7 cellular contexts compared by ENCODE assay signal in genomic region chr6:154448448-154449096, GRCh38.
DNase-seq lines count a peak whose midpoint lies in the region; ATAC-seq and TF ChIP-seq lines count a peak whose summit lies in the region.

No MANE protein-coding gene starts in this region.

- DNase-seq in HCEC 1CT (peak; percentile 75), SK-MEL-5 (ENCODE audit: low read depth, low spot score) (peak; percentile 22), left cardiac atrium (no peak), stomach (no peak)
- no peak for DNase-seq in activated T-cell treated with anti-CD3 and anti-CD28 coated beads, Interleukin-2, amount 50 U/mL, for 24 hours
- DNase-seq in stimulated activated CD8-positive, alpha-beta memory T cell treated with anti-CD3 and anti-CD28 coated beads, Interleukin-4, amount 100 ng/mL, for 48 hours: no peak
- DNase-seq in CD4-positive, alpha-beta T cell: no peak

- in situ Hi-C loops in SK-MEL-5 (cut with HindIII; ENCODE audit: low pct_unique_long_range_greater_than_20kb, low sequenced_read_pairs): no loop called here

- TF ChIP-seq POLR2A in stomach (IDR thresholded peaks at IDR 0.05): no peak

- peak; percentile 21 for TF ChIP-seq EP300 in stomach (IDR thresholded peaks at IDR 0.05)

- TF ChIP-seq CTCF in stomach (IDR thresholded peaks at IDR 0.05): no peak
- TF ChIP-seq CTCF in CD4-positive, alpha-beta T cell (IDR thresholded peaks at IDR 0.05): no peak

- CTCF ChIA-PET in CD4-positive, alpha-beta T cell (lab: Charles Lee): no interaction called here

- no peaks in the 10 kb centered on the region for H3K9me3 Mint-ChIP-seq in activated T-cell treated with anti-CD3 and anti-CD28 coated beads, Interleukin-2, amount 50 U/mL, for 24 hours
- H3K9me3 Mint-ChIP-seq in CD4-positive, alpha-beta T cell: no peaks in the 10 kb centered on the region

- intact Hi-C loops in left cardiac atrium (cut with DNase I): loop anchor here in 1 of 2 donors (5.0 kb wide), 1 partner anchor 64 kb away; the partner anchor contains the start of gene CNKSR3
- intact Hi-C loops in stomach (cut with DNase I; ENCODE audit: low total_unique reads): no loop called here
- intact Hi-C loops in CD4-positive, alpha-beta T cell (cut with DNase I, micrococcal nuclease): no loop called here

- peak overlapping the region; percentile 11 to 75 (median 53) for H3K27ac ChIP-seq in stomach
- H3K27ac ChIP-seq in CD4-positive, alpha-beta T cell (ENCODE audit: low read depth, low read length): no peak overlapping the region

- no peak overlapping the region for H3K27ac Mint-ChIP-seq in activated T-cell treated with anti-CD3 and anti-CD28 coated beads, Interleukin-2, amount 50 U/mL, for 24 hours
- H3K27ac Mint-ChIP-seq in CD4-positive, alpha-beta T cell: no peak overlapping the region

- H3K4me3 ChIP-seq in stomach: no peak overlapping the region

- no peaks in the 10 kb centered on the region for H3K27me3 ChIP-seq in stomach
- no peaks in the 10 kb centered on the region for H3K27me3 ChIP-seq in CD4-positive, alpha-beta T cell (ENCODE audit: control insufficient read depth, insufficient read depth, low read length)

- no peaks in the 10 kb centered on the region for H3K9me3 ChIP-seq in stomach
- no peaks in the 10 kb centered on the region for H3K9me3 ChIP-seq in CD4-positive, alpha-beta T cell (ENCODE audit: control insufficient read depth, low read length)

- no peaks in the 10 kb centered on the region for H3K4me1 Mint-ChIP-seq in activated T-cell treated with anti-CD3 and anti-CD28 coated beads, Interleukin-2, amount 50 U/mL, for 24 hours (ENCODE audit: low read depth)
- no peaks in the 10 kb centered on the region for H3K4me1 Mint-ChIP-seq in CD4-positive, alpha-beta T cell (ENCODE audit: low read depth)

- POLR2A ChIA-PET in CD4-positive, alpha-beta T cell (lab: Charles Lee): no interaction called here

- H3K36me3 Mint-ChIP-seq in activated T-cell treated with anti-CD3 and anti-CD28 coated beads, Interleukin-2, amount 50 U/mL, for 24 hours (ENCODE audit: low read depth): no peaks in the 10 kb centered on the region
- no peaks in the 10 kb centered on the region for H3K36me3 Mint-ChIP-seq in CD4-positive, alpha-beta T cell (ENCODE audit: low read depth)

- no peak overlapping the region for H3K4me3 Mint-ChIP-seq in activated T-cell treated with anti-CD3 and anti-CD28 coated beads, Interleukin-2, amount 50 U/mL, for 24 hours
- H3K4me3 Mint-ChIP-seq in CD4-positive, alpha-beta T cell: no peak overlapping the region

- 29 to 48% (median 42%) methylated on average over 11 of the region's 11 CpGs for WGBS in stomach, 5 donors

- peak; percentile 82 to 90 for ATAC-seq in left cardiac atrium
- ATAC-seq in CD4-positive, alpha-beta T cell (ENCODE audit: poor library complexity): no peak

- peaks cover 0 to 9% (median 6%) of the 10 kb centered on the region in 4 donors for H3K36me3 ChIP-seq in stomach

- peaks cover 21 to 57% (median 40%) of the 10 kb centered on the region in 4 donors for H3K4me1 ChIP-seq in stomach

- H3K27me3 Mint-ChIP-seq in activated T-cell treated with anti-CD3 and anti-CD28 coated beads, Interleukin-2, amount 50 U/mL, for 24 hours: no peaks in the 10 kb centered on the region
- no peaks in the 10 kb centered on the region for H3K27me3 Mint-ChIP-seq in CD4-positive, alpha-beta T cell

Comparison
In these comparisons a context has a peak if more than half of its experiments do, and no peak if none do; other contexts are left out.
1. DNase-seq: peak in HCEC 1CT (single experiment) and SK-MEL-5 (single experiment); none in left cardiac atrium (single experiment), stomach (single experiment), activated T-cell treated with anti-CD3 and anti-CD28 coated beads, Interleukin-2, amount 50 U/mL, for 24 hours (single experiment), stimulated activated CD8-positive, alpha-beta memory T cell treated with anti-CD3 and anti-CD28 coated beads, Interleukin-4, amount 100 ng/mL, for 48 hours (single experiment) and CD4-positive, alpha-beta T cell (0 of 10).